ENCODE assay signal across 30 cellular contexts in genomic region chr5:85920984-85921383, GRCh38.
"Had no signal": no experiment of that assay in that cellular context is flagged by ENCODE, and none has a peak within 500 bp of the region (broad histone marks: within the 10 kb centered on the region; RNA-seq: fewer than 3 reads in every experiment).

No MANE protein-coding gene starts in this region.

- H3K36me3 Mint-ChIP-seq: activated naive CD8-positive, alpha-beta T cell had no signal

- H3K27me3 ChIP-seq: brain microvascular endothelial cell, esophagus muscularis mucosa, foreskin keratinocyte, gastrocnemius medialis had no signal

- H3K4me1 ChIP-seq: esophagus muscularis mucosa, foreskin keratinocyte, gastrocnemius medialis had no signal

- H3K4me1 Mint-ChIP-seq: activated CD4-positive, alpha-beta memory T cell treated with anti-CD3 and anti-CD28 coated beads, Interleukin-2, amount 10 ng/mL, durations not matched to agents 7 days and 5 days; activated CD4-positive, alpha-beta T cell treated with anti-CD3 and anti-CD28 coated beads, Interleukin-2, amount 10 ng/mL, durations not matched to agents 7 days and 5 days; activated T-helper 17 cell treated with anti-CD3 and anti-CD28 coated beads, Interleukin-2, amount 50 U/mL, for 72 hours; central memory CD8-positive, alpha-beta T cell; T-helper 17 cell had no signal

- ATAC-seq: activated T-cell treated with anti-CD3 and anti-CD28 coated beads, Interleukin-2, amount 50 U/mL, for 4 hours; activated T-helper 17 cell treated with anti-CD3 and anti-CD28 coated beads, Interleukin-2, amount 50 U/mL, for 72 hours; effector memory CD8-positive, alpha-beta T cell; foreskin keratinocyte; gastrocnemius medialis; T-helper 17 cell had no signal

- H3K4me3 ChIP-seq: esophagus muscularis mucosa, gastrocnemius medialis had no signal

- H3K36me3 ChIP-seq: brain microvascular endothelial cell, esophagus muscularis mucosa, gastrocnemius medialis had no signal

- DNase-seq: activated CD4-positive, alpha-beta memory T cell treated with anti-CD3 and anti-CD28 coated beads, Interleukin-2, amount 10 ng/mL, durations not matched to agents 7 days and 5 days; activated CD4-positive, alpha-beta T cell treated with anti-CD3 and anti-CD28 coated beads for 4 hours; activated CD4-positive, alpha-beta T cell treated with anti-CD3 and anti-CD28 coated beads, Interleukin-2, amount 10 ng/mL, durations not matched to agents 7 days and 5 days; activated CD4-positive, alpha-beta T cell treated with anti-CD3 and anti-CD28 coated beads, Interleukin-2, amount 50 U/mL, for 4 hours; activated CD4-positive, CD25-positive, alpha-beta regulatory T cell; activated CD4-positive, CD25-positive, alpha-beta regulatory T cell treated with anti-CD3 and anti-CD28 coated beads, Interleukin-2, amount 50 U/mL, for 72 hours; activated effector memory CD4-positive, alpha-beta T cell treated with Interleukin-2 at 50 U/mL for 16 hours; activated gamma-delta T cell treated with Interleukin-2 at 50 U/mL for 16 hours; activated naive CD4-positive, alpha-beta T cell treated with anti-CD3 and anti-CD28 coated beads, Interleukin-2, amount 50 U/mL, for 16 hours; activated naive CD4-positive, alpha-beta T cell treated with Interleukin-2 at 50 U/mL for 16 hours; activated T-cell treated with anti-CD3 and anti-CD28 coated beads, Interleukin-2, amount 50 U/mL, for 4 hours; amniotic stem cell; anterior cingulate cortex; brain microvascular endothelial cell; cortex of kidney; dermis blood vessel endothelial cell; effector CD4-positive, alpha-beta T cell; effector memory CD8-positive, alpha-beta T cell; erythroblast; foreskin keratinocyte; gastrocnemius medialis; glutamatergic neuron; T-helper 1 cell; T-helper 17 cell; T1000 had no signal

- H3K27ac ChIP-seq: brain microvascular endothelial cell, esophagus muscularis mucosa, foreskin keratinocyte, gastrocnemius medialis had no signal

- H3K27me3 Mint-ChIP-seq: activated CD4-positive, alpha-beta memory T cell treated with anti-CD3 and anti-CD28 coated beads, Interleukin-2, amount 10 ng/mL, durations not matched to agents 7 days and 5 days; activated CD4-positive, alpha-beta T cell treated with anti-CD3 and anti-CD28 coated beads, Interleukin-2, amount 10 ng/mL, durations not matched to agents 7 days and 5 days; activated naive CD8-positive, alpha-beta T cell; activated T-helper 17 cell treated with anti-CD3 and anti-CD28 coated beads, Interleukin-2, amount 50 U/mL, for 72 hours; central memory CD8-positive, alpha-beta T cell; effector memory CD8-positive, alpha-beta T cell; T-helper 17 cell had no signal

- H3K4me3 Mint-ChIP-seq: activated CD4-positive, alpha-beta memory T cell treated with anti-CD3 and anti-CD28 coated beads, Interleukin-2, amount 10 ng/mL, durations not matched to agents 7 days and 5 days; activated CD4-positive, alpha-beta T cell treated with anti-CD3 and anti-CD28 coated beads, Interleukin-2, amount 10 ng/mL, durations not matched to agents 7 days and 5 days; activated naive CD8-positive, alpha-beta T cell; activated T-cell treated with anti-CD3 and anti-CD28 coated beads, Interleukin-2, amount 50 U/mL, for 4 hours; activated T-helper 17 cell treated with anti-CD3 and anti-CD28 coated beads, Interleukin-2, amount 50 U/mL, for 72 hours; central memory CD8-positive, alpha-beta T cell; effector memory CD8-positive, alpha-beta T cell; T-helper 17 cell; T-helper 2 cell treated with Interferon-gamma antibody and Interleukin-4, amounts not matched to agents 5 μg/mL and 100 μg/mL, for 36 hours had no signal

- H3K27ac Mint-ChIP-seq: activated CD4-positive, alpha-beta memory T cell treated with anti-CD3 and anti-CD28 coated beads, Interleukin-2, amount 10 ng/mL, durations not matched to agents 7 days and 5 days; activated CD4-positive, alpha-beta T cell treated with anti-CD3 and anti-CD28 coated beads, Interleukin-2, amount 10 ng/mL, durations not matched to agents 7 days and 5 days; activated naive CD8-positive, alpha-beta T cell; activated T-helper 17 cell treated with anti-CD3 and anti-CD28 coated beads, Interleukin-2, amount 50 U/mL, for 72 hours; effector memory CD8-positive, alpha-beta T cell; T-helper 17 cell; T-helper 2 cell treated with Interferon-gamma antibody and Interleukin-4, amounts not matched to agents 5 μg/mL and 100 μg/mL, for 36 hours had no signal
